ENCODE assay signal across 18 cellular contexts in genomic region chr21:35127851-35128250, GRCh38.
DNase-seq lines count a peak whose midpoint lies in the region; ATAC-seq and TF ChIP-seq lines count a peak whose summit lies in the region.
"Had no signal": no experiment of that assay in that cellular context is flagged by ENCODE, and none has a peak within 500 bp of the region (broad histone marks: within the 10 kb centered on the region; RNA-seq: fewer than 3 reads in every experiment).

No MANE protein-coding gene starts in this region.

- H3K27ac ChIP-seq in HUES48 (ENCODE audit: low read depth, low read length) (peak overlapping the region; percentile 1), mesendoderm (ENCODE audit: low read depth, low read length) (no peak overlapping the region), sigmoid colon (no peak overlapping the region)
- H3K27ac ChIP-seq: HL-60, SJCRH30 had no signal

- WGBS in mesendoderm (ENCODE audit: extremely low coverage, insufficient coverage, low lambda C conversion rate), result no CpG with 5 or more reads among the region's 2 CpGs
- WGBS in sigmoid colon, 2 donors, result 53 to 74% methylated on average over 2 of the region's 2 CpGs

- intact Hi-C loops in sigmoid colon (cut with DNase I), result no loop called here

- no peaks in the 10 kb centered on the region for H3K27me3 ChIP-seq in HUES48 (ENCODE audit: control insufficient read depth, insufficient read depth, low read length)
- H3K27me3 ChIP-seq in mesendoderm (ENCODE audit: insufficient read depth, low read length, poor library complexity), result no peaks in the 10 kb centered on the region
- no peaks in the 10 kb centered on the region for H3K27me3 ChIP-seq in sigmoid colon
- H3K27me3 ChIP-seq: SJCRH30 had no signal

- no peak overlapping the region for H3K56ac ChIP-seq in mesendoderm (ENCODE audit: low read length)

- no peak for TF ChIP-seq POLR2A in sigmoid colon (IDR thresholded peaks at IDR 0.05)

- no peak for TF ChIP-seq EP300 in sigmoid colon (IDR thresholded peaks at IDR 0.05)

- H4K5ac ChIP-seq in mesendoderm (ENCODE audit: low read length), result no peak overlapping the region

- H3K23ac ChIP-seq in mesendoderm (ENCODE audit: low read length), result no peak overlapping the region

- no peak overlapping the region for H3K4ac ChIP-seq in mesendoderm (ENCODE audit: low read depth, low read length)

- no peak overlapping the region for H3K4me2 ChIP-seq in mesendoderm (ENCODE audit: low read length)

- H3K36me3 ChIP-seq in HUES48 (ENCODE audit: control insufficient read depth, insufficient read depth, low read length), result no peaks in the 10 kb centered on the region
- no peaks in the 10 kb centered on the region for H3K36me3 ChIP-seq in mesendoderm (ENCODE audit: control insufficient read depth, insufficient read depth, low read length)
- H3K36me3 ChIP-seq in sigmoid colon, result no peaks in the 10 kb centered on the region
- H3K36me3 ChIP-seq: SJCRH30 had no signal

- no peak overlapping the region for H2BK120ac ChIP-seq in mesendoderm (ENCODE audit: low read depth, low read length)

- no peak overlapping the region for H2BK5ac ChIP-seq in mesendoderm (ENCODE audit: low read length)

- H2BK15ac ChIP-seq in mesendoderm (replicated peaks; ENCODE audit: low read depth), result no peak overlapping the region

- no peaks in the 10 kb centered on the region for H3K79me2 ChIP-seq in mesendoderm (ENCODE audit: control insufficient read depth, insufficient read depth, low read length)

- H3K9me3 ChIP-seq in HUES48 (ENCODE audit: control insufficient read depth, insufficient read depth, low read length) (no peaks in the 10 kb centered on the region), sigmoid colon (no peaks in the 10 kb centered on the region)

- no peaks in the 10 kb centered on the region for H3K79me1 ChIP-seq in mesendoderm (ENCODE audit: low read length)

- H3K18ac ChIP-seq in mesendoderm (ENCODE audit: low read length), result no peak overlapping the region

- DNase-seq in EL (peak; percentile 47), astrocyte of the hippocampus (ENCODE audit: low read depth, low spot score) (peak; percentile 41), mesendoderm (peak; percentile 57), sigmoid colon (no peak), DMS 273 treated with DMSO at 0.1 percent for 48 hours (lab: John Stamatoyannopoulos, UW) (no peak)
- DNase-seq in stimulated activated naive CD8-positive, alpha-beta T cell treated with anti-CD3 and anti-CD28 coated beads, Interleukin-15, Interleukin-2, amounts not matched to agents 100 U/mL and 50 U/mL, for 24 hours, result no peak
- DNase-seq: DND-41, GF-D8, NCI-H1417, NCI-H187, NCI-H2227 treated with DMSO at 0.1 percent for 48 hours, NCI-H524, SJCRH30 had no signal

- no peak for ATAC-seq in GM21528 (IDR thresholded peaks at IDR 0.05; ENCODE audit: low FRiP score, unreplicated experiment)
- ATAC-seq in stimulated activated naive CD8-positive, alpha-beta T cell treated with anti-CD3 and anti-CD28 coated beads, Interleukin-15, Interleukin-2, amounts not matched to agents 100 U/mL and 50 U/mL, for 24 hours, result no peak
- ATAC-seq: GM12878, K562 had no signal

- H3K4me1 ChIP-seq in HUES48 (ENCODE audit: control insufficient read depth, insufficient read depth, low read length) (peaks cover 6% of the 10 kb centered on the region), mesendoderm (ENCODE audit: control insufficient read depth, low read depth, low read length) (no peaks in the 10 kb centered on the region), sigmoid colon (peaks cover 0 to 9% (median 3%) of the 10 kb centered on the region in 4 donors)

- no peak overlapping the region for H4K8ac ChIP-seq in mesendoderm (ENCODE audit: low read depth, low read length)

- TF ChIP-seq CTCF in sigmoid colon (IDR thresholded peaks at IDR 0.05), result no peak

- H3K4me3 ChIP-seq in HUES48 (ENCODE audit: low read depth, low read length) (no peak overlapping the region), mesendoderm (ENCODE audit: low read length) (no peak overlapping the region), sigmoid colon (no peak overlapping the region)
- H3K4me3 ChIP-seq: GM12878, K562, SJCRH30 had no signal

- H2AK5ac ChIP-seq in mesendoderm (ENCODE audit: low read length), result no peak overlapping the region

- H3K9ac ChIP-seq in HUES48 (ENCODE audit: low read depth, low read length), result no peak overlapping the region
- H3K9ac ChIP-seq in mesendoderm (ENCODE audit: low read length), result no peak overlapping the region

Comparison
In these comparisons a context has a peak if more than half of its experiments do, and no peak if none do; other contexts are left out.
1. DNase-seq: peak in EL (single experiment), astrocyte of the hippocampus (single experiment) and mesendoderm (single experiment); none in sigmoid colon (single experiment), stimulated activated naive CD8-positive, alpha-beta T cell treated with anti-CD3 and anti-CD28 coated beads, Interleukin-15, Interleukin-2, amounts not matched to agents 100 U/mL and 50 U/mL, for 24 hours (single experiment) and DMS 273 treated with DMSO at 0.1 percent for 48 hours (single experiment).